Comparison of ENCODE assay signal across 1 cellular context in genomic region chr1:93180723-93181613, GRCh38.
TF ChIP-seq lines count a peak whose summit lies in the region.

TSS of gene CCDC18 (plus strand) at chr1:93180724. CDS start at chr1:93183362, 2,638 bp downstream.

TF ChIP-seq in SK-N-SH, 30 proteins besides CTCF, POLR2A, EP300 and RAD21 (continued from another document):
- TF ChIP-seq PBX3 (IDR thresholded peaks at IDR 0.05) (no peak), TAF1 (IDR thresholded peaks at IDR 0.05; ENCODE audit: borderline replicate concordance, low read depth, low read length) (peak; percentile 42), MEF2A (IDR thresholded peaks at IDR 0.05; ENCODE audit: borderline replicate concordance, low read depth) (no peak), FOXJ3 (CRISPR knock-in tag; IDR thresholded peaks at IDR 0.05) (no peak), FOXM1 (IDR thresholded peaks at IDR 0.05; ENCODE audit: low read depth) (0 out of 2 replicates have a peak, but pooled peaks have one; percentile 19), ELF1 (IDR thresholded peaks at IDR 0.05) (no peak), RCOR1 (IDR thresholded peaks at IDR 0.05; ENCODE audit: low read length) (no peak), MXI1 (IDR thresholded peaks at IDR 0.05; ENCODE audit: low read depth, low read length) (peak; percentile 98)
- TF ChIP-seq, protein P1, sequence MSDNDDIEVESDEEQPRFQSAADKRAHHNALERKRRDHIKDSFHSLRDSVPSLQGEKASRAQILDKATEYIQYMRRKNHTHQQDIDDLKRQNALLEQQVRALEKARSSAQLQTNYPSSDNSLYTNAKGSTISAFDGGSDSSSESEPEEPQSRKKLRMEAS (IDR thresholded peaks at IDR 0.05; ENCODE audit: low read depth), result peak; percentile 57
- TF ChIP-seq, protein P2, sequence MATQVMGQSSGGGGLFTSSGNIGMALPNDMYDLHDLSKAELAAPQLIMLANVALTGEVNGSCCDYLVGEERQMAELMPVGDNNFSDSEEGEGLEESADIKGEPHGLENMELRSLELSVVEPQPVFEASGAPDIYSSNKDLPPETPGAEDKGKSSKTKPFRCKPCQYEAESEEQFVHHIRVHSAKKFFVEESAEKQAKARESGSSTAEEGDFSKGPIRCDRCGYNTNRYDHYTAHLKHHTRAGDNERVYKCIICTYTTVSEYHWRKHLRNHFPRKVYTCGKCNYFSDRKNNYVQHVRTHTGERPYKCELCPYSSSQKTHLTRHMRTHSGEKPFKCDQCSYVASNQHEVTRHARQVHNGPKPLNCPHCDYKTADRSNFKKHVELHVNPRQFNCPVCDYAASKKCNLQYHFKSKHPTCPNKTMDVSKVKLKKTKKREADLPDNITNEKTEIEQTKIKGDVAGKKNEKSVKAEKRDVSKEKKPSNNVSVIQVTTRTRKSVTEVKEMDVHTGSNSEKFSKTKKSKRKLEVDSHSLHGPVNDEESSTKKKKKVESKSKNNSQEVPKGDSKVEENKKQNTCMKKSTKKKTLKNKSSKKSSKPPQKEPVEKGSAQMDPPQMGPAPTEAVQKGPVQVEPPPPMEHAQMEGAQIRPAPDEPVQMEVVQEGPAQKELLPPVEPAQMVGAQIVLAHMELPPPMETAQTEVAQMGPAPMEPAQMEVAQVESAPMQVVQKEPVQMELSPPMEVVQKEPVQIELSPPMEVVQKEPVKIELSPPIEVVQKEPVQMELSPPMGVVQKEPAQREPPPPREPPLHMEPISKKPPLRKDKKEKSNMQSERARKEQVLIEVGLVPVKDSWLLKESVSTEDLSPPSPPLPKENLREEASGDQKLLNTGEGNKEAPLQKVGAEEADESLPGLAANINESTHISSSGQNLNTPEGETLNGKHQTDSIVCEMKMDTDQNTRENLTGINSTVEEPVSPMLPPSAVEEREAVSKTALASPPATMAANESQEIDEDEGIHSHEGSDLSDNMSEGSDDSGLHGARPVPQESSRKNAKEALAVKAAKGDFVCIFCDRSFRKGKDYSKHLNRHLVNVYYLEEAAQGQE (IDR thresholded peaks at IDR 0.05; ENCODE audit: low read depth, low read length), result no peak
